1 cellular context compared by ENCODE assay signal in the genomic region with DNA sequence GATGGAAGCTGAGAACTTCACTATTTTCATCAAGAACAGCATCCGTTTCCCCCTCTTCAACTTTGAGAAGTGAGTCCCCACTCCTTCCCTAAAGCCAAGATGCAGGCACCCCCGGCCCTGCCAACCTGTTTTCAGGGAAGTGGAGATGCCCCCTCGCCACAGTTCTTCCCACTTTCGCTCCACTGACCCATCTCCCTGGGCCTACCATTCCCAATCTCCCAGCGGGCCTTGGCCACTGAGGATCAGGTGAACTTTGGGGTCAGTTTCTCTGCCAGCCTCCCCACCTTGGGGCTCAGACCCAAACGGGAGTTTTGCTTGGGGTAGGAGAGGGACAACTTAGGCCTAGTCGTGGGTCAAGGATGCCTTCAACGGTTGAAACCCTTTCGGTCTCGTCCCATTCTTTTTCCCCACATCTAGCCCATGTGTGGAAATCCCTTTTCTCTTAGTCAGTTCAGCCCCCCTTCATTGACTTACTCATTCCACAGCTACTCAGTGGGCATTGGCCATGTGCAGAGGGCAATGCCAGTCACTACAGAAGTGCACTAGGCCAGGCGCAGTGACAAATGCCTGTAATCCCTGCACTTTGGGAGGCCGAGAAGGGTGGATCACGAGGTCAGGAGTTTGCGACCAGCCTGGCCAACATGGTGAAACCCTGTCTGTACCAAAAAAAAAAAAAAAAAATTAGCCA.
TF ChIP-seq lines count a peak whose summit lies in the region.

No MANE protein-coding gene starts in this region.

TF ChIP-seq in H1, 55 proteins besides CTCF, POLR2A, EP300 and RAD21:
- TF ChIP-seq HDAC2 (IDR thresholded peaks at IDR 0.05; ENCODE audit: borderline replicate concordance in 1 of 2, low read depth in 2 of 2, low read length in 2 of 2): no peak
- TF ChIP-seq SIX5 (IDR thresholded peaks at IDR 0.05; ENCODE audit: low read depth, low read length): no peak
- no peak for TF ChIP-seq CBX5 (IDR thresholded peaks at IDR 0.05; ENCODE audit: low read depth, low read length)
- TF ChIP-seq RNF2 (IDR thresholded peaks at IDR 0.05; ENCODE audit: borderline replicate concordance, low read depth, low read length, missing control alignments, poor library complexity, severe bottlenecking): no peak
- no peak for TF ChIP-seq CHD1 (IDR thresholded peaks at IDR 0.05; ENCODE audit: low read depth, low read length)
- no peak for TF ChIP-seq TAF7 (optimal IDR thresholded peaks at IDR 0.05; ENCODE audit: borderline replicate concordance, low read depth, low read length)
- TF ChIP-seq CEBPB (IDR thresholded peaks at IDR 0.05; ENCODE audit: low read depth, low read length): no peak
- no peak for TF ChIP-seq SRF (IDR thresholded peaks at IDR 0.05; ENCODE audit: low read depth, low read length)
- no peak for TF ChIP-seq SP1 (IDR thresholded peaks at IDR 0.05; ENCODE audit: low read depth, low read length)
